In genomic region chr2:55672630-55673029, GRCh38 we compare ENCODE assay signal across 1 cellular context.
TF ChIP-seq lines count a peak whose summit lies in the region.

No MANE protein-coding gene starts in this region.

TF ChIP-seq in HepG2, 621 proteins besides CTCF, POLR2A, EP300 and RAD21:
- no peak for TF ChIP-seq ZBTB4 (CRISPR knock-in tag; IDR thresholded peaks at IDR 0.05; ENCODE audit: borderline replicate concordance)
- TF ChIP-seq ZNF160 (CRISPR knock-in tag; IDR thresholded peaks at IDR 0.05) = no peak
- TF ChIP-seq SOX6 (IDR thresholded peaks at IDR 0.05) = no peak
- no peak for TF ChIP-seq SOX6 (CRISPR knock-in tag; IDR thresholded peaks at IDR 0.05)
- no peak for TF ChIP-seq KDM3A (CRISPR knock-in tag; IDR thresholded peaks at IDR 0.05; ENCODE audit: low read depth)
- no peak for TF ChIP-seq ZNF383 (CRISPR knock-in tag; IDR thresholded peaks at IDR 0.05; ENCODE audit: borderline replicate concordance)
- no peak for TF ChIP-seq AHR (CRISPR knock-in tag; IDR thresholded peaks at IDR 0.05)
- TF ChIP-seq MTA3 (CRISPR knock-in tag; IDR thresholded peaks at IDR 0.05) = no peak
- TF ChIP-seq, protein P1, sequence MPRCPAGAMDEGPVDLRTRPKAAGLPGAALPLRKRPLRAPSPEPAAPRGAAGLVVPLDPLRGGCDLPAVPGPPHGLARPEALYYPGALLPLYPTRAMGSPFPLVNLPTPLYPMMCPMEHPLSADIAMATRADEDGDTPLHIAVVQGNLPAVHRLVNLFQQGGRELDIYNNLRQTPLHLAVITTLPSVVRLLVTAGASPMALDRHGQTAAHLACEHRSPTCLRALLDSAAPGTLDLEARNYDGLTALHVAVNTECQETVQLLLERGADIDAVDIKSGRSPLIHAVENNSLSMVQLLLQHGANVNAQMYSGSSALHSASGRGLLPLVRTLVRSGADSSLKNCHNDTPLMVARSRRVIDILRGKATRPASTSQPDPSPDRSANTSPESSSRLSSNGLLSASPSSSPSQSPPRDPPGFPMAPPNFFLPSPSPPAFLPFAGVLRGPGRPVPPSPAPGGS (CRISPR knock-in tag; IDR thresholded peaks at IDR 0.05) = no peak
- TF ChIP-seq ZNF766 (CRISPR knock-in tag; IDR thresholded peaks at IDR 0.05; ENCODE audit: borderline replicate concordance) = no peak
- TF ChIP-seq, protein P2, sequence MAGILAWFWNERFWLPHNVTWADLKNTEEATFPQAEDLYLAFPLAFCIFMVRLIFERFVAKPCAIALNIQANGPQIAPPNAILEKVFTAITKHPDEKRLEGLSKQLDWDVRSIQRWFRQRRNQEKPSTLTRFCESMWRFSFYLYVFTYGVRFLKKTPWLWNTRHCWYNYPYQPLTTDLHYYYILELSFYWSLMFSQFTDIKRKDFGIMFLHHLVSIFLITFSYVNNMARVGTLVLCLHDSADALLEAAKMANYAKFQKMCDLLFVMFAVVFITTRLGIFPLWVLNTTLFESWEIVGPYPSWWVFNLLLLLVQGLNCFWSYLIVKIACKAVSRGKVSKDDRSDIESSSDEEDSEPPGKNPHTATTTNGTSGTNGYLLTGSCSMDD (CRISPR knock-in tag; IDR thresholded peaks at IDR 0.05) = no peak
- TF ChIP-seq, protein P3, sequence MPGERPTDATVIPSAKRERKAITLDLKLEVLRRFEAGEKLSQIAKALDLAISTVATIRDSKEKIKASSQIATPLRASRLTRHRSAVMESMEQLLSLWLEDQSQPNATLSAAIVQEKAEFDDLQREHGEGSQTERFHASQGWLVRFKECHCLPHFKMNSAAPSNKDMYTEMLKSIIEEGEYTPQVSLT (CRISPR knock-in tag; IDR thresholded peaks at IDR 0.05; ENCODE audit: borderline replicate concordance, low read depth) = no peak
- no peak for TF ChIP-seq ZNF121 (CRISPR knock-in tag; IDR thresholded peaks at IDR 0.05)
- TF ChIP-seq ZNF790 (CRISPR knock-in tag; IDR thresholded peaks at IDR 0.05; ENCODE audit: borderline replicate concordance) = no peak
- TF ChIP-seq ZNF24 (IDR thresholded peaks at IDR 0.05) = no peak
TF ChIP-seq in HepG2: peak in this region for 0.
